30 cellular contexts compared by ENCODE assay signal in genomic region chr2:144147356-144147755, GRCh38.
"Had no signal": no experiment of that assay in that cellular context is flagged by ENCODE, and none has a peak within 500 bp of the region (broad histone marks: within the 10 kb centered on the region; RNA-seq: fewer than 3 reads in every experiment).

No MANE protein-coding gene starts in this region.

- H3K9me3 ChIP-seq: ascending aorta, breast epithelium, colonic mucosa, esophagus squamous epithelium had no signal

- H3K27me3 ChIP-seq: ascending aorta, breast epithelium, cardiac muscle cell, colonic mucosa, esophagus squamous epithelium had no signal

- ATAC-seq: activated naive CD4-positive, alpha-beta T cell treated with anti-CD3 and anti-CD28 coated beads, Interleukin-2, amount 50 U/mL, for 72 hours; activated T-cell treated with anti-CD3 and anti-CD28 coated beads, Interleukin-2, amount 50 U/mL, for 72 hours; WTC11 had no signal

- H3K36me3 ChIP-seq: ascending aorta, breast epithelium, cardiac muscle cell, colonic mucosa, esophagus squamous epithelium had no signal

- H3K27ac ChIP-seq: ascending aorta, breast epithelium, cardiac muscle cell, colonic mucosa, epithelial cell of prostate, esophagus squamous epithelium, VCaP had no signal

- DNase-seq: activated CD4-positive, alpha-beta memory T cell treated with anti-CD3 and anti-CD28 coated beads, Interleukin-2, amount 10 ng/mL, durations not matched to agents 7 days and 5 days; activated CD4-positive, alpha-beta T cell treated with anti-CD3 and anti-CD28 coated beads for 1 hour; activated CD4-positive, alpha-beta T cell treated with anti-CD3 and anti-CD28 coated beads for 4 hours; activated CD4-positive, alpha-beta T cell treated with anti-CD3 and anti-CD28 coated beads, Interleukin-2, amount 10 ng/mL, durations not matched to agents 7 days and 5 days; activated CD4-positive, alpha-beta T cell treated with anti-CD3 and anti-CD28 coated beads, Interleukin-2, amount 50 U/mL, for 4 hours; activated CD8-positive, alpha-beta memory T cell treated with anti-CD3 and anti-CD28 coated beads, Interleukin-2, amount 50 U/mL, for 48 hours; activated gamma-delta T cell; activated naive CD4-positive, alpha-beta T cell; activated naive CD4-positive, alpha-beta T cell treated with anti-CD3 and anti-CD28 coated beads, Interleukin-2, amount 10 ng/mL, durations not matched to agents 7 days and 5 days; activated naive CD8-positive, alpha-beta T cell treated with anti-CD3 and anti-CD28 coated beads, Interleukin-2, amount 10 ng/mL, durations not matched to agents 7 days and 5 days; activated T-cell treated with anti-CD3 and anti-CD28 coated beads for 4 hours; activated T-cell treated with anti-CD3 and anti-CD28 coated beads, Interleukin-2, amount 50 U/mL, for 24 hours; activated T-cell treated with anti-CD3 and anti-CD28 coated beads, Interleukin-2, amount 50 U/mL, for 72 hours; central memory CD4-positive, alpha-beta T cell; cerebellar nuclear complex; colonic mucosa; effector CD8-positive, alpha-beta T cell; esophagus squamous epithelium; foreskin fibroblast; head of caudate nucleus; T-helper 2 cell had no signal

- H3K4me1 ChIP-seq: ascending aorta, breast epithelium, colonic mucosa, esophagus squamous epithelium had no signal

- FAIRE-seq: endometrium, endothelial cell of umbilical vein had no signal

- H3K4me3 ChIP-seq: ascending aorta, breast epithelium, cardiac muscle cell, colonic mucosa, esophagus squamous epithelium had no signal
